Comparison of ENCODE assay signal across 30 cellular contexts in genomic region chr11:75059299-75059698, GRCh38. TPM values are rescaled to one million over a fixed set of nuclear protein-coding genes. Genes with fewer than 3 reads are reported as not detected.
"Had no signal": no experiment of that assay in that cellular context is flagged by ENCODE, and none has a peak within 500 bp of the region (broad histone marks: within the 10 kb centered on the region; RNA-seq: fewer than 3 reads in every experiment).

No MANE protein-coding gene starts in this region.

- DNase-seq: colonic mucosa; cortex of kidney; effector CD8-positive, alpha-beta T cell; effector memory CD8-positive, alpha-beta T cell; endodermal cell; erythroblast; esophagus squamous epithelium; foreskin melanocyte; gastrocnemius medialis; glutamatergic neuron; head of caudate nucleus; heart right ventricle; hippocampal formation; left cardiac atrium; left lung; left ventricle myocardium superior; lower lobe of right lung; mesenchymal stem cell; mucosa of descending colon; naive B cell had no signal

- H3K36me3 Mint-ChIP-seq: mesothelial cell of epicardium had no signal

- H3K9me3 ChIP-seq: colonic mucosa, esophagus squamous epithelium, gastrocnemius medialis, heart right ventricle, left lung, lower lobe of right lung, mucosa of descending colon had no signal

- H3K4me1 Mint-ChIP-seq: endodermal cell, mesothelial cell of epicardium, naive B cell had no signal

- H3K27ac Mint-ChIP-seq: dendritic cell treated with granulocyte-macrophage colony-stimulating factor and Interleukin-4, amounts not matched to agents 40 ng/mL and 50 ng/mL, for 4 days; effector memory CD8-positive, alpha-beta T cell; endodermal cell; mesothelial cell of epicardium had no signal

- H3K4me3 Mint-ChIP-seq: dendritic cell treated with granulocyte-macrophage colony-stimulating factor and Interleukin-4, amounts not matched to agents 40 ng/mL and 50 ng/mL, for 4 days; effector memory CD8-positive, alpha-beta T cell; endodermal cell; mesothelial cell of epicardium; naive B cell had no signal

- ATAC-seq: effector memory CD8-positive, alpha-beta T cell; esophagus mucosa; gastrocnemius medialis; heart right ventricle; left cardiac atrium; left lung; left ventricle myocardium superior; lower lobe of right lung; mucosa of descending colon had no signal

RNA-seq across cellular contexts. Expression of gene OR2AT4, which starts 37.4 kb away (rescaled TPM):
- total RNA-seq: colonic mucosa, dermis microvascular lymphatic vessel endothelial cell, endodermal cell, esophagus mucosa, esophagus squamous epithelium, gastrocnemius medialis, glomerular endothelial cell, heart right ventricle, kidney epithelial cell, left cardiac atrium, left lung, left ventricle myocardium superior, lower leg skin, lower lobe of right lung, lung microvascular endothelial cell, mesenteric fat pad, mesothelial cell of epicardium, mucosa of descending colon, myocyte had no signal
